ENCODE assay signal across 31 cellular contexts in genomic region chr5:121675932-121676331, GRCh38.
"Had no signal": no experiment of that assay in that cellular context is flagged by ENCODE, and none has a peak within 500 bp of the region (broad histone marks: within the 10 kb centered on the region; RNA-seq: fewer than 3 reads in every experiment).

No MANE protein-coding gene starts in this region.

- DNase-seq: Karpas-422, KBM-7, MM.1S, NCI-H1048, NCI-H1092 treated with DMSO at 0.1 percent for 48 hours, NCI-H1105 treated with DMSO at 0.1 percent for 48 hours, NCI-H1417, NCI-H1436, NCI-H146, NCI-H1694, NCI-H187, NCI-H1930, NCI-H2029 treated with DMSO at 0.1 percent for 48 hours, NCI-H2081 treated with DMSO at 0.1 percent for 48 hours, NCI-H2107, NCI-H2171, NCI-H226, NCI-H446 treated with DMSO at 0.1 percent for 48 hours, NCI-H510A, NCI-H524, NCI-H526, NCI-H69, NCI-H748 treated with DMSO at 0.1 percent for 48 hours, NCI-H82, PC-9, SHP77, SIG-M5, SJCRH30 had no signal

- H3K27me3 ChIP-seq: SJCRH30 had no signal

- H3K4me1 ChIP-seq: SJCRH30 had no signal

- H3K9ac ChIP-seq: KMS-11 had no signal

- H3K27ac ChIP-seq: KMS-11, PC-9, RWPE1, SJCRH30, SK-N-MC had no signal

- H3K36me3 ChIP-seq: SJCRH30 had no signal

- H3K4me2 ChIP-seq: KMS-11, PC-9 had no signal

- H3K9me3 ChIP-seq: SJCRH30 had no signal

- H3K4me3 ChIP-seq: PC-9, SJCRH30, SK-N-MC had no signal

- H2AFZ ChIP-seq: PC-9 had no signal
